ENCODE assay signal across 1 cellular context in the genomic region with DNA sequence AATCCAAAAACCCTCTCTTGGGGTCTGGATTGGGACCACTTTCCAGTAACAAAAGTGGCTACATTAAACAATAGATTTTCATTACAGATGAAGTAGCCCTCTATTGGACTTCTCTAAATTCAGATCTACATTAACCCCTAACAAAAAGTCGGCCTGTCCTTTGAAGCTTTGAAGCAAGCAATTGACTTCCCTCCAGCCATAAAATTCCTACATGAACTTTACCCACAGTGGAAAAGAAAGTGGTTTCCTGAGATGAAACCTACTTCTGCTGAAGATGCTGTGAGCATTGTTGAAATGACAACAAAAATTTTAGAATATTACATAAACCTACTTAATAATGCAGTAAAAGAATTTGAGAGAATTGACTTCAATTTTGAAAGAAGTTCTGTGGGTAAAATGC.
TF ChIP-seq lines count a peak whose summit lies in the region.

No MANE protein-coding gene starts in this region.

TF ChIP-seq in K562, 482 proteins besides CTCF, POLR2A, EP300 and RAD21 (continued from another document):
- TF ChIP-seq, protein P1, sequence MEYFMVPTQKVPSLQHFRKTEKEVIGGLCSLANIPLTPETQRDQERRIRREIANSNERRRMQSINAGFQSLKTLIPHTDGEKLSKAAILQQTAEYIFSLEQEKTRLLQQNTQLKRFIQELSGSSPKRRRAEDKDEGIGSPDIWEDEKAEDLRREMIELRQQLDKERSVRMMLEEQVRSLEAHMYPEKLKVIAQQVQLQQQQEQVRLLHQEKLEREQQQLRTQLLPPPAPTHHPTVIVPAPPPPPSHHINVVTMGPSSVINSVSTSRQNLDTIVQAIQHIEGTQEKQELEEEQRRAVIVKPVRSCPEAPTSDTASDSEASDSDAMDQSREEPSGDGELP (CRISPR knock-in tag; IDR thresholded peaks at IDR 0.05; ENCODE audit: borderline replicate concordance), result no peak
- TF ChIP-seq ZNF511 (CRISPR knock-in tag; IDR thresholded peaks at IDR 0.05) (no peak), DIDO1 (tag; IDR thresholded peaks at IDR 0.05; ENCODE audit: low read depth) (no peak), RBBP5 (IDR thresholded peaks at IDR 0.05; ENCODE audit: borderline replicate concordance, insufficient read depth, low read length, poor library complexity, severe bottlenecking) (no peak), JUN (IDR thresholded peaks at IDR 0.05; ENCODE audit: borderline replicate concordance, low read depth, low read length) (no peak), JUN (CRISPR knock-in tag; IDR thresholded peaks at IDR 0.05; ENCODE audit: borderline replicate concordance) (no peak), FOXM1 (IDR thresholded peaks at IDR 0.05; ENCODE audit: low read depth) (no peak), FOXM1 (CRISPR knock-in tag; IDR thresholded peaks at IDR 0.05; ENCODE audit: low read depth) (no peak), TRIM24 (IDR thresholded peaks at IDR 0.05) (no peak), ZNF239 (CRISPR knock-in tag; IDR thresholded peaks at IDR 0.05) (no peak)
TF ChIP-seq in K562: peak in this region for 0.
